Comparison of ENCODE assay signal across 8 cellular contexts in genomic region chr10:78974409-78975317, GRCh38.
DNase-seq lines count a peak whose midpoint lies in the region; ATAC-seq and TF ChIP-seq lines count a peak whose summit lies in the region.

No MANE protein-coding gene starts in this region.

- peaks cover 41% of the 10 kb centered on the region for H3K4me1 Mint-ChIP-seq in activated CD4-positive, alpha-beta T cell treated with anti-CD3 and anti-CD28 coated beads, Interleukin-2, amount 10 ng/mL, durations not matched to agents 24 days and 14 days
- peaks cover 70% of the 10 kb centered on the region for H3K4me1 Mint-ChIP-seq in dendritic cell treated with granulocyte-macrophage colony-stimulating factor and Interleukin-4, amounts not matched to agents 40 ng/mL and 50 ng/mL, for 4 days (ENCODE audit: low read depth)

- TF ChIP-seq CTCF in AG10803 (conservative IDR thresholded peaks at IDR 0.05; ENCODE audit: low read length) = peak; percentile 66
- no peak for TF ChIP-seq CTCF in lower leg skin (IDR thresholded peaks at IDR 0.05)

- no peaks in the 10 kb centered on the region for H3K36me3 Mint-ChIP-seq in activated CD4-positive, alpha-beta T cell treated with anti-CD3 and anti-CD28 coated beads, Interleukin-2, amount 10 ng/mL, durations not matched to agents 24 days and 14 days (ENCODE audit: low read depth)
- H3K36me3 Mint-ChIP-seq in dendritic cell treated with granulocyte-macrophage colony-stimulating factor and Interleukin-4, amounts not matched to agents 40 ng/mL and 50 ng/mL, for 4 days (ENCODE audit: low read depth) = no peaks in the 10 kb centered on the region

- TF ChIP-seq POLR2A in lower leg skin (IDR thresholded peaks at IDR 0.05) = no peak

- H3K4me3 ChIP-seq in AG10803 (ENCODE audit: low read length) (peak overlapping the region; percentile 47), lower leg skin (ENCODE audit: low read depth, poor library complexity, severe bottlenecking) (no peak overlapping the region)

- peak; percentile 90 for DNase-seq in AG10803 (ENCODE audit: low read depth)
- peak; percentile 66 for DNase-seq in NCI-H460 (ENCODE audit: extremely low read depth, low read depth)
- peak; percentile 83 for DNase-seq in activated CD4-positive, alpha-beta T cell treated with anti-CD3 and anti-CD28 coated beads, Interleukin-2, amount 10 ng/mL, durations not matched to agents 24 days and 14 days
- DNase-seq in lower leg skin (ENCODE audit: low spot score in 2 of 2) = peak; percentile 89 to 96
- DNase-seq in stimulated activated CD4-positive, alpha-beta T cell treated with anti-CD3 and anti-CD28 coated beads, Interleukin-4, amount 100 ng/mL, for 4 hours = peak; percentile 46 to 80

- intact Hi-C loops in activated CD4-positive, alpha-beta T cell treated with anti-CD3 and anti-CD28 coated beads, Interleukin-2, amount 10 ng/mL, durations not matched to agents 24 days and 14 days (cut with micrococcal nuclease) = loop anchor here (1.0 to 10.0 kb wide), 8 partner anchors 17 to 947 kb away; partner anchors contain the start of genes POLR3A, PPIF and ZCCHC24
- intact Hi-C loops in dendritic cell treated with granulocyte-macrophage colony-stimulating factor and Interleukin-4, amounts not matched to agents 40 ng/mL and 50 ng/mL, for 4 days (cut with micrococcal nuclease) = loop anchor here (2.0 kb wide), 1 partner anchor 92 kb away; no protein-coding TSS in a partner anchor
- intact Hi-C loops in lower leg skin (cut with DNase I; ENCODE audit: low total_unique reads) = no loop called here

- peak overlapping the region; percentile 100 for H3K27ac Mint-ChIP-seq in activated CD4-positive, alpha-beta T cell treated with anti-CD3 and anti-CD28 coated beads, Interleukin-2, amount 10 ng/mL, durations not matched to agents 24 days and 14 days
- peak overlapping the region; percentile 87 for H3K27ac Mint-ChIP-seq in dendritic cell treated with granulocyte-macrophage colony-stimulating factor and Interleukin-4, amounts not matched to agents 40 ng/mL and 50 ng/mL, for 4 days

- peak overlapping the region; percentile 85 for H3K4me3 Mint-ChIP-seq in activated CD4-positive, alpha-beta T cell treated with anti-CD3 and anti-CD28 coated beads, Interleukin-2, amount 10 ng/mL, durations not matched to agents 24 days and 14 days
- H3K4me3 Mint-ChIP-seq in dendritic cell treated with granulocyte-macrophage colony-stimulating factor and Interleukin-4, amounts not matched to agents 40 ng/mL and 50 ng/mL, for 4 days = peak overlapping the region; percentile 77

- WGBS in lower leg skin, 2 donors = 28 to 39% methylated on average over 15 to 16 of the region's 16 CpGs

- no peaks in the 10 kb centered on the region for H3K9me3 Mint-ChIP-seq in activated CD4-positive, alpha-beta T cell treated with anti-CD3 and anti-CD28 coated beads, Interleukin-2, amount 10 ng/mL, durations not matched to agents 24 days and 14 days
- no peaks in the 10 kb centered on the region for H3K9me3 Mint-ChIP-seq in dendritic cell treated with granulocyte-macrophage colony-stimulating factor and Interleukin-4, amounts not matched to agents 40 ng/mL and 50 ng/mL, for 4 days

- H3K27me3 Mint-ChIP-seq in activated CD4-positive, alpha-beta T cell treated with anti-CD3 and anti-CD28 coated beads, Interleukin-2, amount 10 ng/mL, durations not matched to agents 24 days and 14 days = peaks cover 9% of the 10 kb centered on the region
- H3K27me3 Mint-ChIP-seq in dendritic cell treated with granulocyte-macrophage colony-stimulating factor and Interleukin-4, amounts not matched to agents 40 ng/mL and 50 ng/mL, for 4 days = peaks cover 2% of the 10 kb centered on the region

- ATAC-seq in GM21529 (IDR thresholded peaks at IDR 0.05; ENCODE audit: unreplicated experiment) (peak; percentile 42), GM19463 (IDR thresholded peaks at IDR 0.05; ENCODE audit: unreplicated experiment) (no peak)
